In genomic region chr16:88468289-88469129, GRCh38 we compare ENCODE assay signal across 9 cellular contexts. TPM values are rescaled to one million over a fixed set of nuclear protein-coding genes. Genes with fewer than 3 reads are reported as not detected.
A peak's percentile ranks its signal among the peaks of the same experiment; 100 is the strongest.
DNase-seq lines count a peak whose midpoint lies in the region; ATAC-seq and TF ChIP-seq lines count a peak whose summit lies in the region.
"Had no signal": no experiment of that assay in that cellular context is flagged by ENCODE, and none has a peak within 500 bp of the region (broad histone marks: within the 10 kb centered on the region; RNA-seq: fewer than 3 reads in every experiment).

No MANE protein-coding gene starts in this region.

- ATAC-seq in GM21381 (IDR thresholded peaks at IDR 0.05; ENCODE audit: unreplicated experiment): no peak

- CTCF ChIA-PET in Calu3 (lab: Charles Lee): interaction anchor here (0.6 kb wide), 1 partner anchor 25 kb away, joined by 3 read pairs; no protein-coding TSS in a partner anchor

- no peak overlapping the region for H3K4me3 Mint-ChIP-seq in Calu3 (ENCODE audit: low read depth, unreplicated experiment)

- no peaks in the 10 kb centered on the region for H3K36me3 Mint-ChIP-seq in Calu3 (ENCODE audit: insufficient read depth, unreplicated experiment)

- no TSS peak for BruUV-seq in Calu3 (replicated peaks; lab: Mats Ljungman, UMichigan)

- DNase-seq in stimulated activated CD4-positive, alpha-beta T cell treated with anti-CD3 and anti-CD28 coated beads, Interleukin-1b, Interleukin-23, amount 100 ng/mL, for 48 hours: peak; percentile 39
- DNase-seq in stimulated activated CD4-positive, alpha-beta T cell treated with anti-CD3 and anti-CD28 coated beads, Interleukin-12 subunit alpha, Interleukin-12 subunit beta, amount 100 ng/mL, for 4 hours: no peak
- DNase-seq in RKO (ENCODE audit: low spot score): peak; percentile 84
- peak; percentile 21 to 47 for DNase-seq in foreskin fibroblast
- DNase-seq in GM10266 (ENCODE audit: extremely low spot score): no peak
- DNase-seq in pons (ENCODE audit: low spot score): no peak
- DNase-seq in Calu3: no peak

- H3K27ac Mint-ChIP-seq in Calu3 (ENCODE audit: unreplicated experiment): no peak overlapping the region

- no peaks in the 10 kb centered on the region for H3K4me1 Mint-ChIP-seq in Calu3 (ENCODE audit: low read depth, unreplicated experiment)

- H3K4me3 ChIP-seq in foreskin fibroblast (ENCODE audit: low read depth in 1 of 2, low read length in 2 of 2): no peak overlapping the region
- H3K4me3 ChIP-seq: SJSA1 had no signal

- H3K9me3 Mint-ChIP-seq in Calu3 (ENCODE audit: low read depth, unreplicated experiment): no peaks in the 10 kb centered on the region

- no peak for TF ChIP-seq CTCF in foreskin fibroblast (IDR thresholded peaks at IDR 0.05; ENCODE audit: low read depth, low read length)
- TF ChIP-seq CTCF in GM10266 (IDR thresholded peaks at IDR 0.05; ENCODE audit: control insufficient read depth, insufficient read depth, low read depth, missing control alignments): no peak
- no peak for TF ChIP-seq CTCF in Calu3 (IDR thresholded peaks at IDR 0.05; ENCODE audit: unreplicated experiment)

- intact Hi-C loops in Calu3 (cut with micrococcal nuclease; ENCODE audit: unreplicated experiment): no loop called here

- no peaks in the 10 kb centered on the region for H3K27me3 Mint-ChIP-seq in Calu3 (ENCODE audit: unreplicated experiment)

RNA-seq across cellular contexts. Expression of gene ZFPM1, which starts 15.4 kb away (rescaled TPM):
- total RNA-seq in Calu3 (2022): 3.1 and 5.2 TPM in 2 replicates

Comparison
In these comparisons a context has a peak if more than half of its experiments do, and no peak if none do; other contexts are left out.
1. DNase-seq: peak in stimulated activated CD4-positive, alpha-beta T cell treated with anti-CD3 and anti-CD28 coated beads, Interleukin-1b, Interleukin-23, amount 100 ng/mL, for 48 hours (single experiment), RKO (single experiment) and foreskin fibroblast (2 of 2); none in stimulated activated CD4-positive, alpha-beta T cell treated with anti-CD3 and anti-CD28 coated beads, Interleukin-12 subunit alpha, Interleukin-12 subunit beta, amount 100 ng/mL, for 4 hours (single experiment), GM10266 (single experiment), pons (single experiment) and Calu3 (single experiment).